8 cellular contexts compared by ENCODE assay signal in the genomic region with DNA sequence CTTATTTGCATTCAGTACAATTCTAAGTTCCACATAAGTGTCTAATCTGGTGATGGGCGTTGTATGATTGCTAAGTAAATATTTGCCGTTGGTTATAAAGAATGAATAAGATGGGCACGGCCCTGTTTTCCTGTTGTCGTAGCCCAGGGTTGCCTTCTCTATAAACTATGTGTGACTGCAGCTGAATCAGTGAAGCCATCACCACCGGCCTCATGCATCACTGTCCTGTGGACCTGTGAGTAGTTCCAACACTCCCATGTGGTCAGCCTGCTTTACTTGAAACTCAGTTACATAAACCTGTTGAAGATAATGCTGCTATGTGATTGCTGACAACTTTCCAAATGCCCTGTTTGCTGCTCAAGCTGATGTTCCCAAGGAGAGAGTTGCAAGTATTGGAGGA. TPM values are rescaled to one million over a fixed set of nuclear protein-coding genes. Genes with fewer than 3 reads are reported as not detected.
DNase-seq lines count a peak whose midpoint lies in the region; ATAC-seq, FAIRE-seq and TF ChIP-seq lines count a peak whose summit lies in the region.

No MANE protein-coding gene starts in this region.

- H3K4me1 ChIP-seq in Loucy (ENCODE audit: insufficient read depth, low read length, poor library complexity, severe bottlenecking) (peaks cover 37% of the 10 kb centered on the region), GM12878 (ENCODE audit: control insufficient read depth, insufficient read depth, low read length) (peaks cover 54% of the 10 kb centered on the region), mucosa of descending colon (ENCODE audit: low read depth) (peaks cover 61% of the 10 kb centered on the region), testis (peaks cover 22% of the 10 kb centered on the region), BE2C (peaks cover 57% of the 10 kb centered on the region)

- in situ Hi-C loops in GM12878 (cut with MboI), result no loop called here

- intact Hi-C loops in GM12878 (cut with micrococcal nuclease; ENCODE audit: unreplicated experiment) (loop anchor here (1.0 kb wide), 1 partner anchor 21 kb away; a partner anchor contains a TSS), mucosa of descending colon (cut with DNase I, micrococcal nuclease) (no loop called here), testis (cut with DNase I; ENCODE audit: low total_unique reads) (no loop called here)

- H3K4me3 ChIP-seq in Loucy (ENCODE audit: low read length, poor library complexity, severe bottlenecking) (no peak overlapping the region), GM12878 (no peak overlapping the region), mucosa of descending colon (no peak overlapping the region), testis (no peak overlapping the region), BE2C (ENCODE audit: low read depth, low read length) (no peak overlapping the region)

- no peaks in the 10 kb centered on the region for H3K9me2 ChIP-seq in Loucy (replicated peaks; ENCODE audit: low read depth, low read length)

- RAD21 ChIA-PET in GM12878 (lab: Charles Lee; ENCODE audit: unreplicated experiment), result interaction anchor here (1.1 to 6.4 kb wide), 7 partner anchors 23 to 69 kb away, joined by 3 to 49 read pairs (median 17); a partner anchor contains a TSS

- H4K20me1 ChIP-seq in Loucy (ENCODE audit: insufficient read depth, low read length, poor library complexity, severe bottlenecking) (no peaks in the 10 kb centered on the region), GM12878 (ENCODE audit: control insufficient read depth, insufficient read depth) (no peaks in the 10 kb centered on the region)

- H3F3A ChIP-seq in Loucy (ENCODE audit: low read depth), result no peaks in the 10 kb centered on the region

- no peak for ATAC-seq in GM12878
- ATAC-seq in mucosa of descending colon, result peak; percentile 71
- ATAC-seq in GM21723 (IDR thresholded peaks at IDR 0.05; ENCODE audit: unreplicated experiment), result no peak

- no peak overlapping the region for H3K9ac ChIP-seq in Loucy (ENCODE audit: low read depth, low read length, poor library complexity, severe bottlenecking)
- no peak overlapping the region for H3K9ac ChIP-seq in GM12878 (ENCODE audit: control insufficient read depth, insufficient read depth, low read length)

- H3K27me3 ChIP-seq in Loucy (ENCODE audit: insufficient read depth, low read length, poor library complexity, severe bottlenecking) (no peaks in the 10 kb centered on the region), GM12878 (replicated peaks in 1 of 2; ENCODE audit: control insufficient read depth in 2 of 2, insufficient read depth in 2 of 2, low read length in 1 of 2) (no peaks in the 10 kb centered on the region), testis (no peaks in the 10 kb centered on the region), BE2C (no peaks in the 10 kb centered on the region)

- H3K27ac ChIP-seq in C4-2B (peak overlapping the region; percentile 18), GM12878 (ENCODE audit: control insufficient read depth, insufficient read depth) (peak overlapping the region; percentile 85), testis (peak overlapping the region in 1 of 2 donors; percentile 84)

- H3K9me3 ChIP-seq in Loucy (ENCODE audit: insufficient read depth, low read depth, low read length) (no peaks in the 10 kb centered on the region), GM12878 (replicated peaks; ENCODE audit: control insufficient read depth, insufficient read depth, low read length) (no peaks in the 10 kb centered on the region), mucosa of descending colon (no peaks in the 10 kb centered on the region), testis (no peaks in the 10 kb centered on the region), BE2C (no peaks in the 10 kb centered on the region)

- H3K4me2 ChIP-seq in Loucy (ENCODE audit: low read depth, low read length, poor library complexity, severe bottlenecking) (peak overlapping the region; percentile 55), GM12878 (ENCODE audit: control insufficient read depth, insufficient read depth) (no peak overlapping the region)

- WGBS in GM12878 (ENCODE audit: insufficient coverage, insufficient replicate concordance, low lambda C conversion rate, missing lambda C conversion rate), result 1% methylated on average over 5 of the region's 5 CpGs
- 88 to 95% methylated on average over 5 of the region's 5 CpGs for WGBS in testis, 2 donors

- no peak for DNase-seq in GM12878 (ENCODE audit: low read depth, low spot score)
- peak in 2 of 3 donors; percentile 70 to 83 for DNase-seq in mucosa of descending colon
- DNase-seq in Kasumi-1 (lab: John Stamatoyannopoulos, UW), result no peak
- no peak for DNase-seq in testis
- DNase-seq in BE2C, result no peak

- CTCF ChIA-PET in GM12878 (lab: Yijun Ruan, JAX), result interaction anchor here (1.5 kb wide), 1 partner anchor 29 kb away, joined by 4 read pairs; no protein-coding TSS in a partner anchor

- H3K79me2 ChIP-seq in Loucy (ENCODE audit: insufficient read depth, low read length), result no peaks in the 10 kb centered on the region
- H3K79me2 ChIP-seq in GM12878 (ENCODE audit: control insufficient read depth, insufficient read depth, low read length), result no peaks in the 10 kb centered on the region

- TF ChIP-seq RAD21 in GM12878 (IDR thresholded peaks at IDR 0.05; ENCODE audit: insufficient read depth, low read depth, low read length), result no peak

- FAIRE-seq in GM12878 (lab: Jason Lieb, UNC), result no peak

- H3K36me3 ChIP-seq in Loucy (ENCODE audit: insufficient read depth, low read length) (no peaks in the 10 kb centered on the region), GM12878 (ENCODE audit: control insufficient read depth in 2 of 2, insufficient read depth in 2 of 2, low read length in 1 of 2) (no peaks in the 10 kb centered on the region), mucosa of descending colon (ENCODE audit: low read depth) (no peaks in the 10 kb centered on the region), testis (ENCODE audit: low read depth, missing control alignments) (no peaks in the 10 kb centered on the region), BE2C (no peaks in the 10 kb centered on the region)

- H2AFZ ChIP-seq in Loucy (ENCODE audit: low read length) (0 out of 2 replicates have a peak overlapping the region, but pooled peaks have one; percentile 18), GM12878 (ENCODE audit: control insufficient read depth, low read depth, low read length) (no peak overlapping the region)

- POLR2A ChIA-PET in GM12878 (lab: Charles Lee), result interaction anchor here (1.3 to 4.6 kb wide), 5 partner anchors 23 to 68 kb away, joined by 3 to 41 read pairs (median 13); a partner anchor contains a TSS

- no peak for TF ChIP-seq CTCF in C4-2B (conservative IDR thresholded peaks at IDR 0.05)
- TF ChIP-seq CTCF in Loucy (conservative IDR thresholded peaks at IDR 0.05; ENCODE audit: low read length), result no peak
- TF ChIP-seq CTCF in GM12878 (IDR thresholded peaks at IDR 0.05 in 2 of 3, conservative IDR thresholded peaks at IDR 0.05 in 1 of 3; ENCODE audit: control insufficient read depth in 2 of 3, extremely low read depth in 1 of 3, insufficient read depth in 1 of 3, low read depth in 3 of 3, low read length in 3 of 3), result no peak
- no peak for TF ChIP-seq CTCF in mucosa of descending colon (IDR thresholded peaks at IDR 0.05)
- TF ChIP-seq CTCF in testis (IDR thresholded peaks at IDR 0.05), result no peak
- TF ChIP-seq CTCF in BE2C (IDR thresholded peaks at IDR 0.05; ENCODE audit: low read depth, low read length), result no peak

- no TSS peak for BruUV-seq in GM12878 (replicated peaks; lab: Mats Ljungman, UMichigan)

- SMC1A ChIA-PET in GM12878 (lab: Charles Lee; ENCODE audit: uncharacterized antibody, unreplicated experiment), result interaction anchor here (1.0 to 16.8 kb wide), 10 partner anchors 17 to 88 kb away, joined by 3 to 280 read pairs (median 5); a partner anchor contains a TSS

- no peak for TF ChIP-seq EP300 in GM12878 (IDR thresholded peaks at IDR 0.05; ENCODE audit: borderline replicate concordance in 1 of 2, control insufficient read depth in 1 of 2, low read depth in 2 of 2, low read length in 2 of 2)

- TF ChIP-seq POLR2A in GM12878 (IDR thresholded peaks at IDR 0.05; ENCODE audit: low read depth, low read length) (no peak), testis (IDR thresholded peaks at IDR 0.05) (no peak)

TF ChIP-seq in GM12878, 131 proteins besides CTCF, POLR2A, EP300 and RAD21:
- TF ChIP-seq RUNX3 (IDR thresholded peaks at IDR 0.05; ENCODE audit: low read length) (0 out of 2 replicates have a peak, but pooled peaks have one; percentile 9), TBL1XR1 (IDR thresholded peaks at IDR 0.05; ENCODE audit: low read depth, low read length) (no peak)

RNA-seq across cellular contexts. Expression of a gene that starts 21.6 kb away (rescaled TPM):
- total RNA-seq in GM12878 (2013; cell fraction: nucleolus; rRNA removed), result 102 and 109 TPM in 2 replicates
- total RNA-seq in GM12878 (2014; rRNA removed) (17.6 and 19.9 TPM in 2 replicates), GM12878 (2014; rRNA removed; fragmentation: Illumina TruSeq; extraction: Trizol) (16.1 and 16.2 TPM in 2 replicates), GM12878 (2021) (42.1 and 47.3 TPM in 2 replicates), mucosa of descending colon (100 to 1,000 TPM; 270 to 371 (median 331) TPM), testis (10 to 100 TPM; 30.8 to 35.7 TPM)
- 25.2 TPM for polyA plus RNA-seq in GM12878 (2011; ENCODE audit: low read depth)
- polyA plus RNA-seq in GM12878 (2011; rRNA removed) (31.5 and 32.0 TPM in 2 replicates), GM12878 (2014; fragmentation: Illumina TruSeq; extraction: Trizol) (21.6 and 26.4 TPM in 2 replicates), GM12878 (2014; fragmentation: Nextera tagmentation; extraction: Ambion mirVana) (10 to 100 TPM in 1 of 2 experiments, 1 to 10 TPM in 1; 7.4 to 15.4 TPM), GM12878 (2014; rRNA removed) (20.2 and 25.4 TPM in 2 replicates), GM12878 (2016; fragmentation: Nextera tagmentation; extraction: Ambion mirVana) (10 to 100 TPM; 48.6 to 54.1 TPM), testis (ENCODE audit: insufficient read depth, low read depth, low replicate concordance) (41.5 TPM)
- polyA plus RNA-seq in GM12878 (2011; cell fraction: cytosol; rRNA removed), result 29.9 and 31.3 TPM in 2 replicates
- polyA plus RNA-seq in GM12878 (2011; cell fraction: nucleus; rRNA removed), result 60.5 and 74.6 TPM in 2 replicates
- 49.8 and 49.9 TPM in 2 replicates for polyA plus RNA-seq in GM12878 (2012)
- polyA minus RNA-seq in GM12878 (2011; rRNA and poly(A)+ RNA removed), result 78.3 and 96.8 TPM in 2 replicates
- polyA minus RNA-seq in GM12878 (2011; cell fraction: cytosol; rRNA and poly(A)+ RNA removed), result 15.2 and 23.9 TPM in 2 replicates
- polyA minus RNA-seq in GM12878 (2011; cell fraction: nucleus; rRNA and poly(A)+ RNA removed), result 201 and 273 TPM in 2 replicates
- 56.1 TPM for polyA plus RNA-seq in BE2C (2012; ENCODE audit: insufficient read depth, insufficient read length, low read depth)

Comparison
In these comparisons a context has a peak if more than half of its experiments do, and no peak if none do; other contexts are left out.
1. DNase-seq: peak in mucosa of descending colon (2 of 3); none in GM12878 (single experiment), Kasumi-1 (0 of 2), testis (single experiment) and BE2C (single experiment).